Comparison of ENCODE assay signal across 8 cellular contexts in the genomic region with DNA sequence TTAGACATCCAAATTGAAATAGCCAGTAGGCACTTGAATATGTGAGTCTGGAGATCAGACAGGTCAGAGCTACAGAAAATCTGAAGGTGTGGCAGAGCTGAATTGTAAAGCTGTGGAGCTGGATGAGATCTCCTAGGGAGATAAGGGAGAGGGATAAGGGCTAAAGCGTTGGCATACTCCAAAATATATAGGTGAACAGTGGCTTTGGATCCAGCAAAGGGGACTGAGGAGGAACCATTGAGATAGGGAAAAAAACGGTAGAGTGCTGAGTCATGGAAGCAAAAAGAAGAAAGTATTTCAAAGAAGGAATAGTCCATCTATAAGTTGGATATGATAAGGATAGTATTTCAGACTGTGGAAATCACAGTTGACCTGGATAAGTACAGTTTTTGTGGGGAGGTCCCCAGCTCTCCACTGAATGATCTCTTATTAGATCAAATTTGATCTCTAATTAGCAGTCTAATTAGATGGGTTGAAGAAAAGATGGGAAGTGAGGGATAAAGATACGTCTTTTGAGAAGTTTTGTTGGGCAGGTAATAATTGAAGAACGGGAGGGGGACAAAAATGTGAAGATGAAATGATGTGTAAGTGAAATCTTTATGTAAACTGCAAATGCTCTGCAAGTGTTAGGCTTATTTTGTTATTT. TPM values are rescaled to one million over a fixed set of nuclear protein-coding genes. Genes with fewer than 3 reads are reported as not detected.
DNase-seq lines count a peak whose midpoint lies in the region; ATAC-seq, FAIRE-seq and TF ChIP-seq lines count a peak whose summit lies in the region.

No MANE protein-coding gene starts in this region.

- H4K20me1 ChIP-seq in H9 (ENCODE audit: control insufficient read depth, insufficient read depth, insufficient read length) = no peaks in the 10 kb centered on the region

- no peaks in the 10 kb centered on the region for H3K9me3 Mint-ChIP-seq in H9
- peaks cover 0 to 2% (median 0%) of the 10 kb centered on the region in 7 donors for H3K9me3 Mint-ChIP-seq in CD14-positive monocyte
- H3K9me3 Mint-ChIP-seq in activated T-cell treated with anti-CD3 and anti-CD28 coated beads, Interleukin-2, amount 50 U/mL, for 72 hours = no peaks in the 10 kb centered on the region

- H3K4me3 ChIP-seq in SJCRH30 (peak overlapping the region; percentile 79), left ventricle myocardium inferior (peak overlapping the region; percentile 77), small intestine (ENCODE audit: low read depth in 1 of 2, low read length in 2 of 2) (peak overlapping the region in 1 of 2 donors; percentile 83)

- no peak overlapping the region for H2BK12ac ChIP-seq in H9 (ENCODE audit: insufficient read length, low read depth, low read length)

- H3K79me1 ChIP-seq in H9 (ENCODE audit: insufficient read depth, low read depth, low read length, poor library complexity, severe bottlenecking) = no peaks in the 10 kb centered on the region

- no peak overlapping the region for H4K91ac ChIP-seq in H9 (ENCODE audit: insufficient read length, low read depth, low read length)

- intact Hi-C loops in left ventricle myocardium inferior (cut with micrococcal nuclease) = no loop called here
- intact Hi-C loops in CD14-positive monocyte (cut with micrococcal nuclease) = no loop called here

- no peak for TF ChIP-seq CTCF in H9 (conservative IDR thresholded peaks at IDR 0.05)
- no peak for TF ChIP-seq CTCF in left ventricle myocardium inferior (IDR thresholded peaks at IDR 0.05; ENCODE audit: borderline replicate concordance)
- TF ChIP-seq CTCF in CD14-positive monocyte (IDR thresholded peaks at IDR 0.05) = no peak

- peak overlapping the region; percentile 81 for H3K4me2 ChIP-seq in H9 (ENCODE audit: insufficient read depth, insufficient read length, low read length)

- H3K9me3 ChIP-seq in H9 (ENCODE audit: control insufficient read depth, low read depth, low read length) = no peaks in the 10 kb centered on the region
- no peaks in the 10 kb centered on the region for H3K9me3 ChIP-seq in SJCRH30 (replicated peaks)
- no peaks in the 10 kb centered on the region for H3K9me3 ChIP-seq in left ventricle myocardium inferior (replicated peaks)
- H3K9me3 ChIP-seq in small intestine (ENCODE audit: control insufficient read depth, low read depth) = no peaks in the 10 kb centered on the region

- no peak overlapping the region for H3T11ph ChIP-seq in H9 (ENCODE audit: low read length)

- 100% methylated on average over 2 of the region's 4 CpGs for WGBS in H9 (ENCODE audit: extremely low coverage, insufficient read length, low lambda C conversion rate)
- whole genome bisulfite sequencing in small intestine, 3 donors = 10 to 23% (median 21%) methylated on average over 4 of the region's 4 CpGs

- no peak overlapping the region for H4K5ac ChIP-seq in H9 (ENCODE audit: insufficient read length, low read depth, low read length)

- no peak overlapping the region for H4K8ac ChIP-seq in H9 (replicated peaks; ENCODE audit: insufficient read length, low read depth, low read length)

- no peaks in the 10 kb centered on the region; the same call in 1 of the 2 replicates for H3K36me3 ChIP-seq in SJCRH30
- no peaks in the 10 kb centered on the region for H3K36me3 ChIP-seq in left ventricle myocardium inferior
- no peaks in the 10 kb centered on the region for H3K36me3 ChIP-seq in small intestine (ENCODE audit: control insufficient read depth in 2 of 2, insufficient read depth in 2 of 2, low read length in 2 of 2)

- no peak overlapping the region for H2BK15ac ChIP-seq in H9 (ENCODE audit: low read depth, low read length)

- no peak overlapping the region for H2BK20ac ChIP-seq in H9 (ENCODE audit: low read depth, low read length, poor library complexity, severe bottlenecking)

- no peak overlapping the region for H2BK5ac ChIP-seq in H9 (ENCODE audit: insufficient read length, low read length)

- H3K27ac Mint-ChIP-seq in H9 (no peak overlapping the region), CD14-positive monocyte (no peak overlapping the region)
- H3K27ac Mint-ChIP-seq in activated T-cell treated with anti-CD3 and anti-CD28 coated beads, Interleukin-2, amount 50 U/mL, for 72 hours = no peak overlapping the region

- no peak overlapping the region for H3K56ac ChIP-seq in H9 (ENCODE audit: insufficient read length, low read depth, low read length)

- H3K4me1 Mint-ChIP-seq in H9 (peaks cover 5 to 8% of the 10 kb centered on the region in 2 experiments), CD14-positive monocyte (peaks cover 1% of the 10 kb centered on the region)
- H3K4me1 Mint-ChIP-seq in activated T-cell treated with anti-CD3 and anti-CD28 coated beads, Interleukin-2, amount 50 U/mL, for 72 hours (ENCODE audit: low read depth) = peaks cover 7% of the 10 kb centered on the region

- DNase-seq in H9 (no peak), SJCRH30 (no peak), left ventricle myocardium inferior (no peak), small intestine (peak; percentile 0), CD14-positive monocyte (ENCODE audit: low spot score) (no peak), frontal cortex (ENCODE audit: low spot score in 2 of 2) (no peak)
- DNase-seq in activated T-cell treated with anti-CD3 and anti-CD28 coated beads, Interleukin-2, amount 50 U/mL, for 72 hours = no peak

- peak overlapping the region; percentile 90 for H3K9ac ChIP-seq in H9 (ENCODE audit: extremely low read depth, insufficient read length, low read length)

- H3K4ac ChIP-seq in H9 (ENCODE audit: low read depth, low read length) = no peak overlapping the region

- H3K27me3 ChIP-seq in H9 (ENCODE audit: insufficient read depth, low read length) (no peaks in the 10 kb centered on the region), SJCRH30 (no peaks in the 10 kb centered on the region), left ventricle myocardium inferior (ENCODE audit: low read depth) (no peaks in the 10 kb centered on the region), small intestine (ENCODE audit: control insufficient read depth in 2 of 2, insufficient read depth in 2 of 2, low read length in 2 of 2) (no peaks in the 10 kb centered on the region)

- H2BK120ac ChIP-seq in H9 (ENCODE audit: low read depth, low read length, poor library complexity, severe bottlenecking) = no peak overlapping the region

- H3K23ac ChIP-seq in H9 (ENCODE audit: insufficient read length, low read depth, low read length) = no peak overlapping the region

- H3K79me2 ChIP-seq in H9 (ENCODE audit: insufficient read depth, low read length) = no peaks in the 10 kb centered on the region

- H3K4me3 Mint-ChIP-seq in H9 (no peak overlapping the region), CD14-positive monocyte (no peak overlapping the region)
- no peak overlapping the region for H3K4me3 Mint-ChIP-seq in activated T-cell treated with anti-CD3 and anti-CD28 coated beads, Interleukin-2, amount 50 U/mL, for 72 hours

- peaks cover 7% of the 10 kb centered on the region for H3K23me2 ChIP-seq in H9 (ENCODE audit: insufficient read length, low read depth, low read length, poor library complexity, severe bottlenecking)

- peak overlapping the region; percentile 94 for H2AFZ ChIP-seq in H9 (ENCODE audit: low read length)

- no peak overlapping the region for H2AK5ac ChIP-seq in H9 (ENCODE audit: insufficient read length, low read length)

- H3K36me3 Mint-ChIP-seq in H9 (ENCODE audit: insufficient read depth in 1 of 3, low read depth in 3 of 3) = peaks cover 3 to 5% (median 3%) of the 10 kb centered on the region in 3 experiments; a peak in 5 of 7 replicates
- H3K36me3 Mint-ChIP-seq in CD14-positive monocyte = peaks cover 2 to 12% of the 10 kb centered on the region in 2 donors
- H3K36me3 Mint-ChIP-seq in activated T-cell treated with anti-CD3 and anti-CD28 coated beads, Interleukin-2, amount 50 U/mL, for 72 hours (ENCODE audit: insufficient read depth in 2 of 2) = no peaks in the 10 kb centered on the region

- no peak overlapping the region for H3K18ac ChIP-seq in H9 (ENCODE audit: insufficient read length, low read depth, low read length)

- H3K14ac ChIP-seq in H9 (ENCODE audit: insufficient read depth, low read length) = no peak overlapping the region

- FAIRE-seq in small intestine (lab: Jason Lieb, UNC) (no peak), frontal cortex (lab: Jason Lieb, UNC) (no peak)

- H3K27me3 Mint-ChIP-seq in H9 (ENCODE audit: low read depth) (peaks cover 9% of the 10 kb centered on the region), CD14-positive monocyte (ENCODE audit: low read depth in 3 of 3) (peaks cover under 1 to 10% (median 2%) of the 10 kb centered on the region in 3 donors)
- peaks cover 10% of the 10 kb centered on the region for H3K27me3 Mint-ChIP-seq in activated T-cell treated with anti-CD3 and anti-CD28 coated beads, Interleukin-2, amount 50 U/mL, for 72 hours (ENCODE audit: low read depth)

- ATAC-seq in activated T-cell treated with anti-CD3 and anti-CD28 coated beads, Interleukin-2, amount 50 U/mL, for 72 hours (replicated peaks in 1 of 2) = no peak
- no peak for ATAC-seq in GM18873 (IDR thresholded peaks at IDR 0.05; ENCODE audit: low FRiP score, unreplicated experiment)

- no peak overlapping the region for H3K27ac ChIP-seq in H9 (ENCODE audit: insufficient read length, low read depth, low read length)
- peak overlapping the region; percentile 70 for H3K27ac ChIP-seq in SJCRH30
- H3K27ac ChIP-seq in left ventricle myocardium inferior (replicated peaks) = peak overlapping the region; percentile 86
- peak overlapping the region in 1 of 2 donors; percentile 68 for H3K27ac ChIP-seq in small intestine (ENCODE audit: low read depth in 1 of 2, low read length in 1 of 2)

- H3K4me1 ChIP-seq in H9 (ENCODE audit: insufficient read depth, low read length) (no peaks in the 10 kb centered on the region), SJCRH30 (peaks cover 7% of the 10 kb centered on the region; the same call in 1 of the 2 replicates), left ventricle myocardium inferior (peaks cover 17% of the 10 kb centered on the region), small intestine (ENCODE audit: control insufficient read depth in 2 of 2, insufficient read depth in 1 of 2, low read depth in 1 of 2, low read length in 1 of 2) (peaks cover 2 to 5% of the 10 kb centered on the region in 2 donors)

RNA-seq across cellular contexts. Expression of gene DBF4B, which starts 0.6 kb away (rescaled TPM):
- total RNA-seq in H9 (2021) (24.7 and 26.1 TPM in 2 replicates), left ventricle myocardium inferior (5.7 TPM), frontal cortex (3.3 TPM)
- 16.5 and 19.4 TPM in 2 replicates for total RNA-seq in SJCRH30 (2014; rRNA removed; shearing (Covaris generic))
- polyA plus RNA-seq in small intestine (1 to 10 TPM in 2 of 3 donors, under 1 TPM in 1; 0.54 to 5.1 (median 1.1) TPM), CD14-positive monocyte (under 1 TPM; 0.23 to 0.34 TPM)
- 10 to 100 TPM; 24.7 to 34.4 TPM for total RNA-seq in activated T-cell treated with anti-CD3 and anti-CD28 coated beads, Interleukin-2, amount 50 U/mL, for 72 hours

RNA-seq across cellular contexts. Expression of gene CCDC43, which starts 18.3 kb away (rescaled TPM):
- total RNA-seq in H9 (2021) (34.1 and 34.3 TPM in 2 replicates), left ventricle myocardium inferior (28.8 TPM), frontal cortex (43.6 TPM)
- 41.4 and 42.2 TPM in 2 replicates for total RNA-seq in SJCRH30 (2014; rRNA removed; shearing (Covaris generic))
- polyA plus RNA-seq in small intestine (10 to 100 TPM in 2 of 3 donors, 1 to 10 TPM in 1; 8.1 to 16.1 (median 15.7) TPM), CD14-positive monocyte (10 to 100 TPM; 12.8 to 19.7 TPM)
- 10 to 100 TPM; 22.7 to 25.2 TPM for total RNA-seq in activated T-cell treated with anti-CD3 and anti-CD28 coated beads, Interleukin-2, amount 50 U/mL, for 72 hours

RNA-seq across cellular contexts. Expression of gene ADAM11, which starts 50.9 kb away (rescaled TPM):
- total RNA-seq in H9 (2021) (2.7 and 4.6 TPM in 2 replicates), left ventricle myocardium inferior (7.3 TPM), frontal cortex (14.7 TPM)
- 0.73 and 0.79 TPM in 2 replicates for total RNA-seq in SJCRH30 (2014; rRNA removed; shearing (Covaris generic))
- polyA plus RNA-seq in small intestine (under 1 TPM in 1 of 3 donors, not detected in 2; 0.15 TPM), CD14-positive monocyte (not detected)
- 1 to 10 TPM in 1 of 2 donors, under 1 TPM in 1; 0.56 to 1.6 TPM for total RNA-seq in activated T-cell treated with anti-CD3 and anti-CD28 coated beads, Interleukin-2, amount 50 U/mL, for 72 hours

RNA-seq across cellular contexts. Expression of gene MEIOC, which starts 51.6 kb away (rescaled TPM):
- total RNA-seq in H9 (2021) (2.7 and 3.0 TPM in 2 replicates), left ventricle myocardium inferior (not detected), frontal cortex (0.41 TPM)
- 0.04 TPM in 1 of 2 replicates, not detected in the other for total RNA-seq in SJCRH30 (2014; rRNA removed; shearing (Covaris generic))
- polyA plus RNA-seq in small intestine (under 1 TPM in 1 of 3 donors, not detected in 2; 0.06 TPM), CD14-positive monocyte (under 1 TPM; 0.09 to 0.15 TPM)
- total RNA-seq in activated T-cell treated with anti-CD3 and anti-CD28 coated beads, Interleukin-2, amount 50 U/mL, for 72 hours = under 1 TPM in 1 of 2 donors, not detected in 1; 0.82 TPM
